In the genomic region with DNA sequence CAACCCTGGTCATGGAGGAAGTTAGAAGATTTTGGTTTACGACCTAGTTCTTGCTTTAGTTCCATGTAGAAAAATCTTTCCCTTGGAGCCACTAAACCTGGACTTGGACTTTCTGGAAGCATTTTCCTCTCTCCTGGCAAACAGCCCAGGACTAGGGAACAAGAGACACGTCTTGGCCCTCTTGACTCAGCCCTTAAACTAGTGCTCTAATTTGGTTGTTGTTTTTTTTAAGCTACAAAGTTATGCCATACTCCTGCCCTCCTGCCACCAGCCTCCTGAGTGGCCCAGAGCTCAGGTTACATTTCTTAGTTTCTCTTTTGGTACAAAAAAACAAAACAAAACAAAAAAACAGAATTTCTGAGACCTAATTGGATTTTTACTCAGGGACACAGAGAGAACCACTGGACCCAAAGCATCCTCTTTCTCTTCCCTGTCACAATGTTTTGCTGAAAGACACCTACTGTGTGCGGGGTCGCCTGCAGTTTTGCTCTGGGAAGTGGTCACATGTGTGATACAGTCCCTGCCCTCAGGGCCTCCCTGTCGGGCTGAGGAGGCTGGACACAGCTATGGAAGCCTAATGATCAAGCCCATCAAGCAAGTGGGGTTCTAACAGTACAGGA, we compare ENCODE assay signal across 12 cellular contexts. TPM values are rescaled to one million over a fixed set of nuclear protein-coding genes. Genes with fewer than 3 reads are reported as not detected.
DNase-seq lines count a peak whose midpoint lies in the region; ATAC-seq, FAIRE-seq and TF ChIP-seq lines count a peak whose summit lies in the region.
"Had no signal": no experiment of that assay in that cellular context is flagged by ENCODE, and none has a peak within 500 bp of the region (broad histone marks: within the 10 kb centered on the region; RNA-seq: fewer than 3 reads in every experiment).

No MANE protein-coding gene starts in this region.

- WGBS in heart left ventricle, 4 donors = 54 to 63% (median 55%) methylated on average over 5 of the region's 5 CpGs

- DNase-seq in H54 (ENCODE audit: insufficient read length, low spot score) = no peak
- peak; percentile 83 for DNase-seq in adipocyte (ENCODE audit: low read depth)
- peak in 2 of 5 donors; percentile 27 to 38 for DNase-seq in heart left ventricle
- DNase-seq in smooth muscle cell of the brain vasculature (ENCODE audit: low read depth, low spot score) = peak; percentile 70
- DNase-seq in cerebellum (ENCODE audit: low spot score) = no peak
- no peak for DNase-seq in WTC11 (ENCODE audit: low spot score)
- DNase-seq in GOT3 (lab: John Stamatoyannopoulos, UW) = no peak
- DNase-seq: activated T-cell treated with anti-CD3 and anti-CD28 coated beads, Interleukin-2, amount 50 U/mL, for 4 hours; GDM1; NCI-H2081 had no signal

- peak overlapping the region in 10 of 12 donors; percentile 35 to 79 (median 53) for H3K27ac ChIP-seq in heart left ventricle

- H3K4me3 ChIP-seq in adipocyte (ENCODE audit: low read length) = peak overlapping the region; percentile 60
- no peak overlapping the region for H3K4me3 ChIP-seq in heart left ventricle

- no peak overlapping the region for H3K4me3 Mint-ChIP-seq in WTC11
- H3K4me3 Mint-ChIP-seq: activated T-cell treated with anti-CD3 and anti-CD28 coated beads, Interleukin-2, amount 50 U/mL, for 4 hours had no signal

- peaks cover 7% of the 10 kb centered on the region; the same call in 1 of the 2 replicates for H3K4me1 Mint-ChIP-seq in WTC11

- H3K4me1 ChIP-seq in adipocyte (ENCODE audit: control insufficient read depth, insufficient read depth, low read length) (peaks cover 82% of the 10 kb centered on the region), heart left ventricle (peaks cover 0 to 60% (median 26%) of the 10 kb centered on the region in 12 donors)

- H3K9me3 ChIP-seq in adipocyte (ENCODE audit: control insufficient read depth, low read length) (no peaks in the 10 kb centered on the region), heart left ventricle (no peaks in the 10 kb centered on the region)

- no peaks in the 10 kb centered on the region for H3K9me3 Mint-ChIP-seq in WTC11
- H3K9me3 Mint-ChIP-seq: activated T-cell treated with anti-CD3 and anti-CD28 coated beads, Interleukin-2, amount 50 U/mL, for 4 hours had no signal

- no peak overlapping the region for H3K27ac Mint-ChIP-seq in WTC11

- CTCF ChIA-PET in WTC11 (lab: Charles Lee) = interaction anchor here (0.7 to 1.9 kb wide), 7 partner anchors 21 to 60 kb away, joined by 3 to 11 read pairs (median 4); no protein-coding TSS in a partner anchor

- no peaks in the 10 kb centered on the region for H3K36me3 Mint-ChIP-seq in WTC11

- H3K27me3 Mint-ChIP-seq in WTC11 (ENCODE audit: low read depth) = peaks cover 11% of the 10 kb centered on the region

- peak; percentile 27 for FAIRE-seq in H54 (lab: Jason Lieb, UNC)

- no peak for TF ChIP-seq POLR2A in H54 (IDR thresholded peaks at IDR 0.05; ENCODE audit: low read depth, low read length)
- no peak for TF ChIP-seq POLR2A in heart left ventricle (IDR thresholded peaks at IDR 0.05)

- intact Hi-C loops in heart left ventricle (cut with DNase I) = no loop called here

- H3K36me3 ChIP-seq in adipocyte (ENCODE audit: control insufficient read depth, insufficient read depth, low read length, severe bottlenecking) = no peaks in the 10 kb centered on the region
- no peaks in the 10 kb centered on the region for H3K36me3 ChIP-seq in heart left ventricle

- peak overlapping the region; percentile 79 for H3K9ac ChIP-seq in adipocyte (ENCODE audit: low read length)

- ATAC-seq in heart left ventricle (peak in 2 of 4 donors; percentile 43 to 47), WTC11 (no peak; the same call in 1 of the 2 replicates), GM18517 (IDR thresholded peaks at IDR 0.05; ENCODE audit: unreplicated experiment) (no peak)
- ATAC-seq: activated T-cell treated with anti-CD3 and anti-CD28 coated beads, Interleukin-2, amount 50 U/mL, for 4 hours had no signal

- no peak for TF ChIP-seq CTCF in heart left ventricle (IDR thresholded peaks at IDR 0.05)
- TF ChIP-seq CTCF in WTC11 (IDR thresholded peaks at IDR 0.05) = no peak

- POLR2A ChIA-PET in WTC11 (lab: Charles Lee) = no interaction called here

- H3K27me3 ChIP-seq in adipocyte (replicated peaks; ENCODE audit: control insufficient read depth, insufficient read depth, low read length) = no peaks in the 10 kb centered on the region
- peaks cover 0 to 12% (median 0%) of the 10 kb centered on the region in 9 donors for H3K27me3 ChIP-seq in heart left ventricle

TF ChIP-seq in WTC11, 78 proteins besides CTCF, POLR2A, EP300 and RAD21:
- no peak for TF ChIP-seq CREB1 (CRISPR knock-in tag; IDR thresholded peaks at IDR 0.05)
- TF ChIP-seq OVOL2 (CRISPR knock-in tag; IDR thresholded peaks at IDR 0.05; ENCODE audit: borderline replicate concordance) = no peak
- TF ChIP-seq, protein P1, sequence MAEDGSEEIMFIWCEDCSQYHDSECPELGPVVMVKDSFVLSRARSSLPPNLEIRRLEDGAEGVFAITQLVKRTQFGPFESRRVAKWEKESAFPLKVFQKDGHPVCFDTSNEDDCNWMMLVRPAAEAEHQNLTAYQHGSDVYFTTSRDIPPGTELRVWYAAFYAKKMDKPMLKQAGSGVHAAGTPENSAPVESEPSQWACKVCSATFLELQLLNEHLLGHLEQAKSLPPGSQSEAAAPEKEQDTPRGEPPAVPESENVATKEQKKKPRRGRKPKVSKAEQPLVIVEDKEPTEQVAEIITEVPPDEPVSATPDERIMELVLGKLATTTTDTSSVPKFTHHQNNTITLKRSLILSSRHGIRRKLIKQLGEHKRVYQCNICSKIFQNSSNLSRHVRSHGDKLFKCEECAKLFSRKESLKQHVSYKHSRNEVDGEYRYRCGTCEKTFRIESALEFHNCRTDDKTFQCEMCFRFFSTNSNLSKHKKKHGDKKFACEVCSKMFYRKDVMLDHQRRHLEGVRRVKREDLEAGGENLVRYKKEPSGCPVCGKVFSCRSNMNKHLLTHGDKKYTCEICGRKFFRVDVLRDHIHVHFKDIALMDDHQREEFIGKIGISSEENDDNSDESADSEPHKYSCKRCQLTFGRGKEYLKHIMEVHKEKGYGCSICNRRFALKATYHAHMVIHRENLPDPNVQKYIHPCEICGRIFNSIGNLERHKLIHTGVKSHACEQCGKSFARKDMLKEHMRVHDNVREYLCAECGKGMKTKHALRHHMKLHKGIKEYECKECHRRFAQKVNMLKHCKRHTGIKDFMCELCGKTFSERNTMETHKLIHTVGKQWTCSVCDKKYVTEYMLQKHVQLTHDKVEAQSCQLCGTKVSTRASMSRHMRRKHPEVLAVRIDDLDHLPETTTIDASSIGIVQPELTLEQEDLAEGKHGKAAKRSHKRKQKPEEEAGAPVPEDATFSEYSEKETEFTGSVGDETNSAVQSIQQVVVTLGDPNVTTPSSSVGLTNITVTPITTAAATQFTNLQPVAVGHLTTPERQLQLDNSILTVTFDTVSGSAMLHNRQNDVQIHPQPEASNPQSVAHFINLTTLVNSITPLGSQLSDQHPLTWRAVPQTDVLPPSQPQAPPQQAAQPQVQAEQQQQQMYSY (CRISPR knock-in tag; IDR thresholded peaks at IDR 0.05) = no peak
- TF ChIP-seq, protein P2, sequence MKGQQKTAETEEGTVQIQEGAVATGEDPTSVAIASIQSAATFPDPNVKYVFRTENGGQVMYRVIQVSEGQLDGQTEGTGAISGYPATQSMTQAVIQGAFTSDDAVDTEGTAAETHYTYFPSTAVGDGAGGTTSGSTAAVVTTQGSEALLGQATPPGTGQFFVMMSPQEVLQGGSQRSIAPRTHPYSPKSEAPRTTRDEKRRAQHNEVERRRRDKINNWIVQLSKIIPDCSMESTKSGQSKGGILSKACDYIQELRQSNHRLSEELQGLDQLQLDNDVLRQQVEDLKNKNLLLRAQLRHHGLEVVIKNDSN (CRISPR knock-in tag; IDR thresholded peaks at IDR 0.05) = no peak
- no peak for TF ChIP-seq GRHL2 (CRISPR knock-in tag; IDR thresholded peaks at IDR 0.05; ENCODE audit: insufficient replicate concordance, severe bottlenecking)
- no peak for TF ChIP-seq GABPB1 (CRISPR knock-in tag; IDR thresholded peaks at IDR 0.05)
- no peak for TF ChIP-seq NR1H2 (CRISPR knock-in tag; IDR thresholded peaks at IDR 0.05)
- TF ChIP-seq CBFB (CRISPR knock-in tag; IDR thresholded peaks at IDR 0.05; ENCODE audit: low read depth) = no peak
- TF ChIP-seq CREM (CRISPR knock-in tag; IDR thresholded peaks at IDR 0.05) = no peak
- no peak for TF ChIP-seq JUN (CRISPR knock-in tag; IDR thresholded peaks at IDR 0.05)
- TF ChIP-seq, protein P3, sequence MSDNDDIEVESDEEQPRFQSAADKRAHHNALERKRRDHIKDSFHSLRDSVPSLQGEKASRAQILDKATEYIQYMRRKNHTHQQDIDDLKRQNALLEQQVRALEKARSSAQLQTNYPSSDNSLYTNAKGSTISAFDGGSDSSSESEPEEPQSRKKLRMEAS (CRISPR knock-in tag; IDR thresholded peaks at IDR 0.05) = no peak
- TF ChIP-seq ATF1 (CRISPR knock-in tag; IDR thresholded peaks at IDR 0.05) = no peak
- no peak for TF ChIP-seq SMAD3 (CRISPR knock-in tag; IDR thresholded peaks at IDR 0.05; ENCODE audit: borderline replicate concordance)
- no peak for TF ChIP-seq ESRRA (CRISPR knock-in tag; IDR thresholded peaks at IDR 0.05; ENCODE audit: borderline replicate concordance)
- TF ChIP-seq RELA (CRISPR knock-in tag; IDR thresholded peaks at IDR 0.05; ENCODE audit: borderline replicate concordance) = no peak

RNA-seq across cellular contexts. Expression of a gene that starts 32.3 kb away (rescaled TPM):
- 10 to 100 TPM in 2 of 9 donors, 1 to 10 TPM in 7; 1.7 to 18.7 (median 4.6) TPM for total RNA-seq in heart left ventricle
- polyA plus RNA-seq in heart left ventricle = 1 to 10 TPM in 1 of 2 donors, under 1 TPM in 1; 0.61 to 2.4 TPM
- total RNA-seq in cerebellum = 2.5 TPM
- total RNA-seq in WTC11 (2021) = 1.6 to 2.1 TPM (median 1.8 TPM) in 3 replicates

RNA-seq across cellular contexts. Expression of a gene that starts 40.3 kb away (rescaled TPM):
- total RNA-seq in heart left ventricle = not detected
- polyA plus RNA-seq in heart left ventricle = under 1 TPM in 1 of 2 donors, not detected in 1; 0.04 TPM
- not detected for total RNA-seq in cerebellum
- not detected in 3 replicates for total RNA-seq in WTC11 (2021)
- total RNA-seq: activated T-cell treated with anti-CD3 and anti-CD28 coated beads, Interleukin-2, amount 50 U/mL, for 4 hours had no signal
- polyA plus RNA-seq: neural cell had no signal

Comparison
In these comparisons a context has a peak if more than half of its experiments do, and no peak if none do; other contexts are left out.
1. DNase-seq: peak in adipocyte (single experiment) and smooth muscle cell of the brain vasculature (single experiment); none in H54 (single experiment), cerebellum (single experiment), WTC11 (single experiment) and GOT3 (single experiment).